In the genomic region with DNA sequence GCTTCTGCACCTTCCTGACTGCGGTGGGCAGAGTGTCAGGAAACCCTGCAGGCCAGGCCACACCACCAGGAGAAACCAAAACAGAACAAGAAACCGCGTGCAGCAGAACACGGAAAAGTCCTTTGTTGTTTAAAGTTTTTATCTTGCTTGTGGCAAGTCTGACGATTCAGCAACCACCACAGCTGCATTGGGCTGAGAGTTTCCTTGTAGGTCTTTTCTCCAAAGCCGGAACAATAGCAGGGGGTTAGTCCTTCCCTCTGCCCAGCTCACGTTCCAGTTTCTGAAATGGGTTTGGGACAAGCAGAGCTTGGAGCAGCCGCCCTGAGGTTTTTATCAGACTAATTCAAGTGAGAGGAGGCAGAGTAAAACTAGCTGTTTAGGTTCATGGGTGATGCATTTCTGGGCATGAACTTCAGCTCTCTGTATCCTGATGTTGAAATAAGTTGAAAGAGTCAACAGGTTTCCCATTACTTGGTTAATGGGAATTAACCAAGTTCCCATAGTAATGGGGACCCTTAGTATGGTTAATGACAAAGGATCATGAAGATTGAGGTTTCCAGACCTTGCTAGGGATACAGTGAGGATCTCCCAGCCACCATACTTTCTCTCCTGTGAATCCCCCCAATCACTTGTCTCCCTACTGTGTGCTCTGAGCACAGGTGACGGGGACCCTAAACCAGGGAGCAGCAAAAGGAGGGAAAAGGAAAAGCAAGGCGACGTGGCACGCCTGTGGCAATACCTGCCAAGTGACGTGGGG, we compare ENCODE assay signal across 8 cellular contexts.
DNase-seq lines count a peak whose midpoint lies in the region; ATAC-seq and TF ChIP-seq lines count a peak whose summit lies in the region.

No MANE protein-coding gene starts in this region.

- POLR2A ChIA-PET in HEK293T (lab: Yijun Ruan, JAX) = no interaction called here

- CTCF ChIA-PET in HEK293T (lab: Yijun Ruan, JAX) = interaction anchor here (1.5 kb wide), 1 partner anchor 498 kb away, joined by 3 read pairs; no protein-coding TSS in a partner anchor

- DNase-seq in activated CD8-positive, alpha-beta memory T cell treated with anti-CD3 and anti-CD28 coated beads for 24 hours = peak; percentile 77
- DNase-seq in DMS114 treated with DMSO at 0.1 percent for 48 hours (lab: John Stamatoyannopoulos, UW; ENCODE audit: unreplicated experiment) = no peak
- DNase-seq in NCI-H187 (lab: John Stamatoyannopoulos, UW) = no peak
- DNase-seq in hepatic stellate cell (ENCODE audit: low spot score) = no peak
- DNase-seq in HEK293T (ENCODE audit: extremely low spot score) = no peak

- no peak overlapping the region for H3K4me3 ChIP-seq in skin epidermis

- peak overlapping the region in 18 of 21 experiments; percentile 10 to 80 (median 50) for H3K27ac ChIP-seq in skin epidermis

- ATAC-seq in HG02852 (IDR thresholded peaks at IDR 0.05; ENCODE audit: unreplicated experiment) (peak; percentile 38), esophagus mucosa (peak; percentile 17)

TF ChIP-seq in HEK293T, 16 proteins besides CTCF, POLR2A, EP300 and RAD21:
- no peak for TF ChIP-seq LEF1 (IDR thresholded peaks at IDR 0.05; ENCODE audit: borderline replicate concordance)
- TF ChIP-seq HDGF (IDR thresholded peaks at IDR 0.05; ENCODE audit: borderline replicate concordance) = no peak
- TF ChIP-seq, protein P1, sequence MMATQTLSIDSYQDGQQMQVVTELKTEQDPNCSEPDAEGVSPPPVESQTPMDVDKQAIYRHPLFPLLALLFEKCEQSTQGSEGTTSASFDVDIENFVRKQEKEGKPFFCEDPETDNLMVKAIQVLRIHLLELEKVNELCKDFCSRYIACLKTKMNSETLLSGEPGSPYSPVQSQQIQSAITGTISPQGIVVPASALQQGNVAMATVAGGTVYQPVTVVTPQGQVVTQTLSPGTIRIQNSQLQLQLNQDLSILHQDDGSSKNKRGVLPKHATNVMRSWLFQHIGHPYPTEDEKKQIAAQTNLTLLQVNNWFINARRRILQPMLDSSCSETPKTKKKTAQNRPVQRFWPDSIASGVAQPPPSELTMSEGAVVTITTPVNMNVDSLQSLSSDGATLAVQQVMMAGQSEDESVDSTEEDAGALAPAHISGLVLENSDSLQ (IDR thresholded peaks at IDR 0.05) = no peak
- TF ChIP-seq FOXK2 (IDR thresholded peaks at IDR 0.05) = no peak
- TF ChIP-seq FOXM1 (IDR thresholded peaks at IDR 0.05; ENCODE audit: borderline replicate concordance) = no peak
- no peak for TF ChIP-seq L3MBTL2 (conservative IDR thresholded peaks at IDR 0.05)
- TF ChIP-seq CTBP1 (IDR thresholded peaks at IDR 0.05; ENCODE audit: borderline replicate concordance) = no peak
- TF ChIP-seq ELF4 (IDR thresholded peaks at IDR 0.05) = no peak
- TF ChIP-seq TARDBP (IDR thresholded peaks at IDR 0.05) = no peak
- no peak for TF ChIP-seq ARNT (IDR thresholded peaks at IDR 0.05)
- TF ChIP-seq SUZ12 (IDR thresholded peaks at IDR 0.05) = no peak
